ENCODE assay signal across 30 cellular contexts in the genomic region with DNA sequence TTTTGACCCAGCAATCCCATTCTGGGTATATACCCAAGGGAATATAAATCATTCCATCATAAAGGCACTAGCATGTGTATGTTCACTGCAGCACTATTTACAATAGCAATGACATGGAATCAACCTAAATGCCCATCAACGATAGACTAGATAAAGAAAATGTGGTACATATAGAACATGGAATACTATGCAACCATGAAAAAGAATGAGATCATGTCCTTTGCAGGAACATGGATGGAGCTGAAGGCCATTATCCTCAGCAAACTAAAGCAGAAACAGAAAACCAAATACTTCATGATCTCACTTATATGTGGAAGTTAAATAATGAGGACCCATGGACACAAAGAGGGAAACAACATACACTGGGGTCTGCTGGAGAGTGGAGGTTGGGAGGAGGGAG.
"Had no signal": no experiment of that assay in that cellular context is flagged by ENCODE, and none has a peak within 500 bp of the region (broad histone marks: within the 10 kb centered on the region; RNA-seq: fewer than 3 reads in every experiment).

No MANE protein-coding gene starts in this region.

- FAIRE-seq: urothelium cell line had no signal

- H3K9me3 ChIP-seq: neutrophil, ovary, thoracic aorta, thyroid gland, upper lobe of left lung, vagina had no signal

- H3K79me2 ChIP-seq: parathyroid adenoma had no signal

- H3K27ac ChIP-seq: neutrophil, ovary, parathyroid adenoma, psoas muscle, skin epidermis, spleen, thoracic aorta, thyroid gland, tibial nerve, upper lobe of left lung, vagina had no signal

- H3K4me2 ChIP-seq: smooth muscle cell had no signal

- ATAC-seq: naive thymus-derived CD8-positive, alpha-beta T cell; natural killer cell treated with Interleukin-12 subunit alpha and Interleukin-12 subunit beta and Interleukin-15 and Interleukin-18, amount 100 ng/mL, for 72 hours; psoas muscle; right cardiac atrium; sciatic nerve; stimulated activated memory B cell treated with anti-CD40 and anti-IgM and Interleukin-4, amounts not matched to agents 10 μg/mL and 1 μg/mL and 100 μg/mL, for 72 hours; stimulated activated naive CD8-positive, alpha-beta T cell treated with anti-CD3 and anti-CD28 coated beads, Interleukin-15, amount 100 ng/mL, for 72 hours; stimulated activated naive CD8-positive, alpha-beta T cell treated with anti-CD3 and anti-CD28 coated beads, Interleukin-15, Interleukin-2, amounts not matched to agents 100 U/mL and 50 U/mL, for 24 hours had no signal

- H3K4me3 ChIP-seq: ovary, psoas muscle, skin epidermis, smooth muscle cell, spleen, thoracic aorta, thyroid gland, tibial nerve, upper lobe of left lung, vagina had no signal

- H3K27me3 ChIP-seq: neutrophil, ovary, thyroid gland, tibial nerve, upper lobe of left lung, vagina had no signal

- H3K9ac ChIP-seq: parathyroid adenoma had no signal

- DNase-seq: naive thymus-derived CD8-positive, alpha-beta T cell; nephron progenitor cell; nucleus accumbens; ovary; posterior cingulate gyrus; psoas muscle; right cardiac atrium; spleen; stimulated activated CD4-positive, alpha-beta T cell treated with anti-CD3 and anti-CD28 coated beads, Interleukin-12 subunit alpha, Interleukin-12 subunit beta, amount 100 ng/mL, for 4 hours; stimulated activated CD4-positive, alpha-beta T cell treated with anti-CD3 and anti-CD28 coated beads, Interleukin-1b, Interleukin-23, amount 100 ng/mL, for 48 hours; stimulated activated CD4-positive, alpha-beta T cell treated with anti-CD3 and anti-CD28 coated beads, Interleukin-4, amount 100 ng/mL, for 1 hour; stimulated activated CD4-positive, alpha-beta T cell treated with anti-CD3 and anti-CD28 coated beads, Interleukin-4, amount 100 ng/mL, for 4 hours; stimulated activated CD8-positive, alpha-beta memory T cell treated with anti-CD3 and anti-CD28 coated beads, Interleukin-4, amount 100 ng/mL, for 48 hours; stimulated activated naive CD4-positive, alpha-beta T cell; stimulated activated naive CD8-positive, alpha-beta T cell treated with anti-CD3 and anti-CD28 coated beads, Interleukin-15, amount 100 ng/mL, for 72 hours; stimulated activated naive CD8-positive, alpha-beta T cell treated with anti-CD3 and anti-CD28 coated beads, Interleukin-15, Interleukin-2, amounts not matched to agents 100 U/mL and 50 U/mL, for 24 hours; thyroid gland; trophoblast cell; upper lobe of left lung had no signal

- H2AFZ ChIP-seq: parathyroid adenoma had no signal

- H3K36me3 ChIP-seq: neutrophil, ovary, spleen, thoracic aorta, thyroid gland, tibial nerve, upper lobe of left lung, vagina had no signal

- H3K4me1 ChIP-seq: parathyroid adenoma, psoas muscle, spleen, thyroid gland, tibial nerve, upper lobe of left lung, vagina had no signal
